13 cellular contexts compared by ENCODE assay signal in genomic region chr16:49652441-49653175, GRCh38.
DNase-seq lines count a peak whose midpoint lies in the region; ATAC-seq, FAIRE-seq and TF ChIP-seq lines count a peak whose summit lies in the region.
"Had no signal": no experiment of that assay in that cellular context is flagged by ENCODE, and none has a peak within 500 bp of the region (broad histone marks: within the 10 kb centered on the region; RNA-seq: fewer than 3 reads in every experiment).

No MANE protein-coding gene starts in this region.

- no peaks in the 10 kb centered on the region for H3K27me3 Mint-ChIP-seq in activated T-cell treated with anti-CD3 and anti-CD28 coated beads, Interleukin-2, amount 50 U/mL, for 4 hours (ENCODE audit: low read depth)
- H3K27me3 Mint-ChIP-seq: CD4-positive, CD25-positive, alpha-beta regulatory T cell; naive B cell had no signal

- H3K4me2 ChIP-seq in A549 (peak overlapping the region; percentile 36), osteoblast (ENCODE audit: insufficient read depth, low read length) (peak overlapping the region; percentile 75)

- H3K9me3 ChIP-seq in A549, result peaks cover 15% of the 10 kb centered on the region
- H3K9me3 ChIP-seq in osteoblast (ENCODE audit: low read depth, low read length), result peaks cover 10% of the 10 kb centered on the region

- 26% methylated on average over 16 of the region's 23 CpGs for WGBS in A549 (ENCODE audit: missing lambda C conversion rate)

- H3K79me2 ChIP-seq in osteoblast (ENCODE audit: insufficient read depth, low read length), result no peaks in the 10 kb centered on the region

- CTCF ChIA-PET in A549 (lab: Yijun Ruan, JAX), result interaction anchor here (0.6 to 1.7 kb wide), 6 partner anchors 13 to 1371 kb away, joined by 3 to 4 read pairs (median 3); no protein-coding TSS in a partner anchor

- POLR2A ChIA-PET in A549 (lab: Yijun Ruan, JAX), result no interaction called here

- ATAC-seq in A549 (peak; percentile 25 to 36; a peak in 3 of 6 replicates), HG03159 (IDR thresholded peaks at IDR 0.05; ENCODE audit: unreplicated experiment) (no peak)
- no peak for ATAC-seq in activated T-cell treated with anti-CD3 and anti-CD28 coated beads, Interleukin-2, amount 50 U/mL, for 4 hours

- H3K27ac ChIP-seq in A549, result no peak overlapping the region
- H3K27ac ChIP-seq in osteoblast (ENCODE audit: low read depth, low read length), result peak overlapping the region; percentile 78

- no peak for TF ChIP-seq EP300 in A549 (IDR thresholded peaks at IDR 0.05)

- H3K27me3 ChIP-seq in osteoblast (ENCODE audit: insufficient read depth, low read length), result no peaks in the 10 kb centered on the region

- no peak overlapping the region for H3K4me3 Mint-ChIP-seq in activated T-cell treated with anti-CD3 and anti-CD28 coated beads, Interleukin-2, amount 50 U/mL, for 4 hours
- H3K4me3 Mint-ChIP-seq: CD4-positive, CD25-positive, alpha-beta regulatory T cell; naive B cell; T-helper 1 cell treated with Interleukin-12 subunit alpha and Interleukin-12 subunit beta and Interleukin-4 antibody, amounts not matched to agents 30 μg/mL and 1 μg/mL, for 36 hours had no signal

- no peaks in the 10 kb centered on the region for H3K36me3 Mint-ChIP-seq in activated T-cell treated with anti-CD3 and anti-CD28 coated beads, Interleukin-2, amount 50 U/mL, for 4 hours (ENCODE audit: insufficient read depth)
- H3K36me3 Mint-ChIP-seq: CD4-positive, CD25-positive, alpha-beta regulatory T cell had no signal

- TF ChIP-seq RAD21 in A549 (conservative IDR thresholded peaks at IDR 0.05 in 1 of 2, IDR thresholded peaks at IDR 0.05 in 1 of 2), result no peak

- no peaks in the 10 kb centered on the region for H3K4me1 Mint-ChIP-seq in activated T-cell treated with anti-CD3 and anti-CD28 coated beads, Interleukin-2, amount 50 U/mL, for 4 hours (ENCODE audit: low read depth)
- H3K4me1 Mint-ChIP-seq: CD4-positive, CD25-positive, alpha-beta regulatory T cell; naive B cell had no signal

- H3K4me3 ChIP-seq in A549, result no peak overlapping the region
- peak overlapping the region; percentile 27 for H3K4me3 ChIP-seq in osteoblast (ENCODE audit: insufficient read depth, low read length)

- H2AFZ ChIP-seq in osteoblast (ENCODE audit: low read length), result peak overlapping the region; percentile 70

- H3K4me1 ChIP-seq in A549, result no peaks in the 10 kb centered on the region
- peaks cover 32% of the 10 kb centered on the region for H3K4me1 ChIP-seq in osteoblast (ENCODE audit: insufficient read depth, low read length)

- no peak for DNase-seq in A549 (ENCODE audit: low read depth in 1 of 2, low spot score in 1 of 2)
- peak; percentile 17 for DNase-seq in NCI-H146 treated with DMSO at 0.1 percent for 48 hours (lab: John Stamatoyannopoulos, UW; ENCODE audit: unreplicated experiment)
- peak; percentile 63 for DNase-seq in fibroblast of the conjunctiva (ENCODE audit: low read depth)
- DNase-seq in osteoblast (ENCODE audit: insufficient read length, low spot score, missing footprints), result peak; percentile 92
- DNase-seq in activated CD8-positive, alpha-beta memory T cell treated with anti-CD3 and anti-CD28 coated beads, Interleukin-2, amount 50 U/mL, for 4 hours, result no peak
- DNase-seq in GM10266 (ENCODE audit: extremely low spot score), result no peak
- DNase-seq in activated T-cell treated with anti-CD3 and anti-CD28 coated beads, Interleukin-2, amount 50 U/mL, for 4 hours, result no peak
- DNase-seq: caudate nucleus; CD4-positive, CD25-positive, alpha-beta regulatory T cell; naive B cell; NCI-H526 treated with DMSO at 0.1 percent for 48 hours had no signal

- no peaks in the 10 kb centered on the region for H3K36me3 ChIP-seq in osteoblast (ENCODE audit: insufficient read depth, low read length)

- no peak for TF ChIP-seq POLR2A in A549 (IDR thresholded peaks at IDR 0.05; ENCODE audit: low read length)

- peaks cover 11% of the 10 kb centered on the region for H3K9me3 Mint-ChIP-seq in activated T-cell treated with anti-CD3 and anti-CD28 coated beads, Interleukin-2, amount 50 U/mL, for 4 hours

- FAIRE-seq in A549 (lab: Jason Lieb, UNC), result no peak

- no peaks in the 10 kb centered on the region for H4K20me1 ChIP-seq in osteoblast (ENCODE audit: insufficient read depth, low read length)

- TF ChIP-seq CTCF in A549 (IDR thresholded peaks at IDR 0.05), result no peak
- no peak for TF ChIP-seq CTCF in osteoblast (IDR thresholded peaks at IDR 0.05; ENCODE audit: extremely low read depth, low read depth, low read length)
- no peak for TF ChIP-seq CTCF in GM10266 (IDR thresholded peaks at IDR 0.05; ENCODE audit: control insufficient read depth, insufficient read depth, low read depth, missing control alignments)

TF ChIP-seq in A549, 52 proteins besides CTCF, POLR2A, EP300 and RAD21:
- no peak for TF ChIP-seq HDAC2 (IDR thresholded peaks at IDR 0.05)
- TF ChIP-seq NFE2L2 (conservative IDR thresholded peaks at IDR 0.05; ENCODE audit: low read length), result no peak
- TF ChIP-seq HOXB5 (CRISPR knock-in tag; IDR thresholded peaks at IDR 0.05), result no peak
- TF ChIP-seq USF2 (IDR thresholded peaks at IDR 0.05), result no peak
- TF ChIP-seq HEYL (CRISPR knock-in tag; IDR thresholded peaks at IDR 0.05), result no peak
- TF ChIP-seq NR3C1 (IDR thresholded peaks at IDR 0.05), result no peak
- TF ChIP-seq FOXS1 (CRISPR knock-in tag; IDR thresholded peaks at IDR 0.05), result no peak

Comparison
In these comparisons a context has a peak if more than half of its experiments do, and no peak if none do; other contexts are left out.
1. ATAC-seq: peak in A549 (2 of 2); none in activated T-cell treated with anti-CD3 and anti-CD28 coated beads, Interleukin-2, amount 50 U/mL, for 4 hours (0 of 2) and HG03159 (single experiment).
2. DNase-seq: peak in NCI-H146 treated with DMSO at 0.1 percent for 48 hours (single experiment), fibroblast of the conjunctiva (single experiment) and osteoblast (single experiment); none in A549 (0 of 2), activated CD8-positive, alpha-beta memory T cell treated with anti-CD3 and anti-CD28 coated beads, Interleukin-2, amount 50 U/mL, for 4 hours (single experiment), GM10266 (single experiment) and activated T-cell treated with anti-CD3 and anti-CD28 coated beads, Interleukin-2, amount 50 U/mL, for 4 hours (single experiment).